ENCODE assay signal across 20 cellular contexts in the genomic region with DNA sequence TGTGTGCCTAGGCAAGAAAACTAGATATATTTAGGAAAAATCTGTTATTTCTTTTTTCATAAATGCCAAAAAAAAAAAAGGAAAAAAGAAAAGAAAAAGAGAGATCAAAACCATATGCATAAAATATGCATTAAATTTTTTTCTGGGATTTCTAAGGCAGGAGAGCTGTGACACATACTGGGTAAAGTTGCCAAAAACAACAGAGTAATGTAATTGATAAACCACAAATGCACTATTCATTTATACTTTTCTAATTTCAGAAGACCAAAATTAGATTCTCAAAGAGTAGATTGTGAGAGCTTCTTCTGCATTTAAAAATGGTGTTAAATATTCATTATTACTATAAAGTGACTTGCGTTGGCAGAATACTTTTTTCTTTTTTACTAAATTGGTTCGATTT.
DNase-seq lines count a peak whose midpoint lies in the region; FAIRE-seq and TF ChIP-seq lines count a peak whose summit lies in the region.
"Had no signal": no experiment of that assay in that cellular context is flagged by ENCODE, and none has a peak within 500 bp of the region (broad histone marks: within the 10 kb centered on the region; RNA-seq: fewer than 3 reads in every experiment).

No MANE protein-coding gene starts in this region.

- H3K4me1 ChIP-seq in mammary epithelial cell (ENCODE audit: insufficient read depth, low read length) = no peaks in the 10 kb centered on the region
- H3K4me1 ChIP-seq in kidney (ENCODE audit: control insufficient read depth in 1 of 2, insufficient read depth in 1 of 2, low read depth in 1 of 2, low read length in 2 of 2) = no peaks in the 10 kb centered on the region

- no peak overlapping the region for H3K27ac ChIP-seq in mammary epithelial cell (ENCODE audit: insufficient read depth, low read depth, low read length)
- no peak overlapping the region for H3K27ac ChIP-seq in kidney (ENCODE audit: low read depth in 2 of 2, low read length in 2 of 2)
- H3K27ac ChIP-seq: 22Rv1 had no signal

- H3K27me3 Mint-ChIP-seq in MCF 10A (ENCODE audit: insufficient read depth, unreplicated experiment) = no peaks in the 10 kb centered on the region
- no peaks in the 10 kb centered on the region for H3K27me3 Mint-ChIP-seq in T-helper 2 cell treated with Interferon-gamma antibody and Interleukin-4, amounts not matched to agents 5 μg/mL and 100 μg/mL, for 36 hours (ENCODE audit: low read depth)

- dilution Hi-C loops in mammary epithelial cell (cut with HindIII; ENCODE audit: low sequenced_read_pairs) = no loop called here

- intact Hi-C loops in mammary epithelial cell (cut with micrococcal nuclease) (no loop called here), MCF 10A (cut with micrococcal nuclease) (no loop called here), kidney (cut with DNase I) (no loop called here)

- CTCF ChIA-PET in mammary epithelial cell (lab: Charles Lee; ENCODE audit: low non-redundant PET) = no interaction called here
- CTCF ChIA-PET in MCF 10A (lab: Yijun Ruan, JAX) = no interaction called here

- H3K27me3 ChIP-seq in mammary epithelial cell (ENCODE audit: insufficient read depth, low read length) = no peaks in the 10 kb centered on the region

- H3K9me3 ChIP-seq in mammary epithelial cell (replicated peaks; ENCODE audit: insufficient read depth, low read length) (no peaks in the 10 kb centered on the region), kidney (ENCODE audit: control insufficient read depth in 1 of 2, low read length in 2 of 2) (no peaks in the 10 kb centered on the region)

- H3K9ac ChIP-seq in mammary epithelial cell (ENCODE audit: insufficient read depth, low read length) (no peak overlapping the region), kidney (ENCODE audit: low read length in 2 of 2) (no peak overlapping the region)

- in situ Hi-C loops in mammary epithelial cell (cut with MboI; ENCODE audit: low sequenced_read_pairs in 2 of 2) (no loop called here), astrocyte of the cerebellum (cut with HindIII; ENCODE audit: low sequenced_read_pairs) (no loop called here)

- H3K4me2 ChIP-seq in mammary epithelial cell (ENCODE audit: insufficient read depth, low read depth, low read length) = no peak overlapping the region
- H3K4me2 ChIP-seq: GM23338 had no signal

- H4K20me1 ChIP-seq in mammary epithelial cell (ENCODE audit: insufficient read depth, low read length) = no peaks in the 10 kb centered on the region

- no peak overlapping the region for H2AFZ ChIP-seq in mammary epithelial cell (ENCODE audit: low read depth, low read length)
- H2AFZ ChIP-seq: GM23338 had no signal

- peak; percentile 17 for DNase-seq in mammary epithelial cell
- DNase-seq in MCF 10A (ENCODE audit: unreplicated experiment) = no peak
- DNase-seq in astrocyte of the cerebellum (ENCODE audit: low read depth) = peak; percentile 34
- DNase-seq in fibroblast of mammary gland (ENCODE audit: low read depth) = peak; percentile 25
- no peak for DNase-seq in kidney
- no peak for DNase-seq in activated effector memory CD4-positive, alpha-beta T cell treated with Interleukin-2 at 50 U/mL for 16 hours
- no peak for DNase-seq in Kasumi-1 (lab: John Stamatoyannopoulos, UW)
- DNase-seq in T-helper 2 cell treated with Interferon-gamma antibody and Interleukin-4, amounts not matched to agents 5 μg/mL and 100 μg/mL, for 36 hours (ENCODE audit: low spot score) = no peak
- DNase-seq: CD8-positive, alpha-beta T cell; COR-L47; DMS153; DMS79 treated with DMSO at 0.1 percent for 48 hours; EL; H7 had no signal

- H3K27ac Mint-ChIP-seq in MCF 10A (ENCODE audit: low read depth, unreplicated experiment) = no peak overlapping the region
- H3K27ac Mint-ChIP-seq in T-helper 2 cell treated with Interferon-gamma antibody and Interleukin-4, amounts not matched to agents 5 μg/mL and 100 μg/mL, for 36 hours = no peak overlapping the region
- H3K27ac Mint-ChIP-seq: CD14-positive monocyte; CD8-positive, alpha-beta T cell; GM23338 had no signal

- peak; percentile 62 for FAIRE-seq in kidney (lab: Jason Lieb, UNC)
- FAIRE-seq: D721Med, G401.6, GM12891 had no signal

- H3K79me2 ChIP-seq in mammary epithelial cell (ENCODE audit: insufficient read depth, low read length) = no peaks in the 10 kb centered on the region

- no peak for TF ChIP-seq CTCF in mammary epithelial cell (conservative IDR thresholded peaks at IDR 0.05 in 1 of 2, IDR thresholded peaks at IDR 0.05 in 1 of 2; ENCODE audit: extremely low read depth in 1 of 2, insufficient read depth in 1 of 2, low read depth in 1 of 2, low read length in 2 of 2)
- TF ChIP-seq CTCF in MCF 10A (IDR thresholded peaks at IDR 0.05; ENCODE audit: unreplicated experiment) = no peak
- no peak for TF ChIP-seq CTCF in astrocyte of the cerebellum (IDR thresholded peaks at IDR 0.05; ENCODE audit: low read depth, low read length, missing control alignments)
- TF ChIP-seq CTCF in fibroblast of mammary gland (conservative IDR thresholded peaks at IDR 0.05; ENCODE audit: control insufficient read depth, insufficient read depth, low read depth, low read length) = no peak
- no peak for TF ChIP-seq CTCF in kidney (IDR thresholded peaks at IDR 0.05; ENCODE audit: borderline replicate concordance, extremely low read depth, insufficient read depth)

- no TSS peak for BruUV-seq in mammary epithelial cell (replicated peaks; lab: Mats Ljungman, UMichigan)
- BruUV-seq in MCF 10A (replicated peaks; lab: Mats Ljungman, UMichigan) = no TSS peak

- H3K4me1 Mint-ChIP-seq in MCF 10A (ENCODE audit: insufficient read depth, unreplicated experiment) = no peaks in the 10 kb centered on the region
- no peaks in the 10 kb centered on the region for H3K4me1 Mint-ChIP-seq in T-helper 2 cell treated with Interferon-gamma antibody and Interleukin-4, amounts not matched to agents 5 μg/mL and 100 μg/mL, for 36 hours (ENCODE audit: low read depth)
- H3K4me1 Mint-ChIP-seq: CD14-positive monocyte had no signal

- POLR2A ChIA-PET in MCF 10A (lab: Yijun Ruan, JAX) = interaction anchor here (0.5 kb wide), 1 partner anchor 381 kb away, joined by 4 read pairs; no protein-coding TSS in a partner anchor

- WGBS in mammary epithelial cell (ENCODE audit: low coverage, missing lambda C conversion rate) = 85% methylated on average over 2 of the region's 2 CpGs

- no peaks in the 10 kb centered on the region for H3K9me3 Mint-ChIP-seq in MCF 10A (ENCODE audit: unreplicated experiment)
- H3K9me3 Mint-ChIP-seq in T-helper 2 cell treated with Interferon-gamma antibody and Interleukin-4, amounts not matched to agents 5 μg/mL and 100 μg/mL, for 36 hours = peaks cover 4% of the 10 kb centered on the region
- H3K9me3 Mint-ChIP-seq: CD8-positive, alpha-beta T cell; GM23338 had no signal

- H3K36me3 ChIP-seq in mammary epithelial cell (ENCODE audit: insufficient read depth, low read length) (no peaks in the 10 kb centered on the region), kidney (ENCODE audit: control insufficient read depth in 1 of 2, insufficient read depth in 2 of 2, low read length in 2 of 2) (no peaks in the 10 kb centered on the region)

- no peak overlapping the region for H3K4me3 Mint-ChIP-seq in MCF 10A (ENCODE audit: unreplicated experiment)
- no peak overlapping the region for H3K4me3 Mint-ChIP-seq in T-helper 2 cell treated with Interferon-gamma antibody and Interleukin-4, amounts not matched to agents 5 μg/mL and 100 μg/mL, for 36 hours
- H3K4me3 Mint-ChIP-seq: CD14-positive monocyte; CD8-positive, alpha-beta T cell; GM23338 had no signal

- no peaks in the 10 kb centered on the region for H3K36me3 Mint-ChIP-seq in MCF 10A (ENCODE audit: insufficient read depth, unreplicated experiment)
- H3K36me3 Mint-ChIP-seq in T-helper 2 cell treated with Interferon-gamma antibody and Interleukin-4, amounts not matched to agents 5 μg/mL and 100 μg/mL, for 36 hours (ENCODE audit: low read depth) = no peaks in the 10 kb centered on the region
- H3K36me3 Mint-ChIP-seq: CD14-positive monocyte; CD8-positive, alpha-beta T cell had no signal

- H3K4me3 ChIP-seq in mammary epithelial cell (replicated peaks in 1 of 3; ENCODE audit: insufficient read depth in 1 of 3, low read depth in 2 of 3, low read length in 3 of 3) (no peak overlapping the region), astrocyte of the cerebellum (ENCODE audit: low read depth, low read length) (no peak overlapping the region), fibroblast of mammary gland (ENCODE audit: control insufficient read depth, low read depth, low read length) (no peak overlapping the region), kidney (ENCODE audit: low read length in 2 of 2) (no peak overlapping the region)
- H3K4me3 ChIP-seq: GM23338 had no signal

Comparison
In these comparisons a context has a peak if more than half of its experiments do, and no peak if none do; other contexts are left out.
1. DNase-seq: peak in mammary epithelial cell (single experiment), astrocyte of the cerebellum (single experiment) and fibroblast of mammary gland (single experiment); none in MCF 10A (single experiment), kidney (single experiment), activated effector memory CD4-positive, alpha-beta T cell treated with Interleukin-2 at 50 U/mL for 16 hours (single experiment), Kasumi-1 (0 of 2) and T-helper 2 cell treated with Interferon-gamma antibody and Interleukin-4, amounts not matched to agents 5 μg/mL and 100 μg/mL, for 36 hours (single experiment).